1 cellular context compared by ENCODE assay signal in the genomic region with DNA sequence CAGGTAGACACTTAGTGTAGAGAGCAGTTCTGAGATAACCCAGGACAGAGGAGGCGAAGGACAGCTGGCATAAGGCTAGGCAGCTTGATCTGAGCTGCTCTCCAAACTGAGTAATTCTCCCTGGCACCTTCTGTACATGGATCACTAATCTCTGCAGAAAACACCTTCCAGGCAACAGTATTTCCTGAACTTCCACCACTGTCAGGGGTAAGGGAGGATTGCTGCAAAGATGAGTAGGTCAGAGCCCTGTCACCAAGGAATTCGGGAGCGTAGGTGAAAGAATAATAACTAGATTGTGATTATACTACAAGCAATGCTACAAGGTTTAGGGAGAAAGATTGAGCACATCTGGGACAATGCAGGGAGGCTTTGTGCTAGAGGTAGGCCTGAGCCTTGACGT.
TF ChIP-seq lines count a peak whose summit lies in the region.

No MANE protein-coding gene starts in this region.

TF ChIP-seq in HCT116, 20 proteins besides CTCF, POLR2A, EP300 and RAD21:
- TF ChIP-seq ELF1 (IDR thresholded peaks at IDR 0.05; ENCODE audit: borderline replicate concordance, low read depth) (no peak), SIN3A (IDR thresholded peaks at IDR 0.05; ENCODE audit: low read depth) (no peak), POLR2AphosphoS5 (IDR thresholded peaks at IDR 0.05; ENCODE audit: low read depth, low read length) (no peak), MAX (IDR thresholded peaks at IDR 0.05) (no peak), CBX3 (IDR thresholded peaks at IDR 0.05; ENCODE audit: low read depth) (no peak), EGR1 (IDR thresholded peaks at IDR 0.05; ENCODE audit: low read depth) (no peak), TCF7L2 (IDR thresholded peaks at IDR 0.05; ENCODE audit: borderline replicate concordance, extremely low read depth, insufficient read depth, insufficient read length) (no peak), REST (IDR thresholded peaks at IDR 0.05; ENCODE audit: low read depth) (no peak), CEBPB (IDR thresholded peaks at IDR 0.05; ENCODE audit: low read depth) (no peak), FOSL1 (IDR thresholded peaks at IDR 0.05; ENCODE audit: low read depth) (no peak), SRF (IDR thresholded peaks at IDR 0.05; ENCODE audit: low read depth) (no peak), JUND (IDR thresholded peaks at IDR 0.05) (no peak), EZH2 (IDR thresholded peaks at IDR 0.05) (no peak), ZFX (IDR thresholded peaks at IDR 0.05) (no peak), ATF3 (IDR thresholded peaks at IDR 0.05) (no peak), EZH2phosphoT487 (IDR thresholded peaks at IDR 0.05; ENCODE audit: borderline replicate concordance) (no peak), ZNF274 (IDR thresholded peaks at IDR 0.05; ENCODE audit: low read depth, low read length) (no peak), YY1 (IDR thresholded peaks at IDR 0.05; ENCODE audit: extremely low read depth, insufficient replicate concordance, low read depth, low read length) (no peak), SP1 (IDR thresholded peaks at IDR 0.05; ENCODE audit: low read depth) (no peak)
- TF ChIP-seq, protein P1, sequence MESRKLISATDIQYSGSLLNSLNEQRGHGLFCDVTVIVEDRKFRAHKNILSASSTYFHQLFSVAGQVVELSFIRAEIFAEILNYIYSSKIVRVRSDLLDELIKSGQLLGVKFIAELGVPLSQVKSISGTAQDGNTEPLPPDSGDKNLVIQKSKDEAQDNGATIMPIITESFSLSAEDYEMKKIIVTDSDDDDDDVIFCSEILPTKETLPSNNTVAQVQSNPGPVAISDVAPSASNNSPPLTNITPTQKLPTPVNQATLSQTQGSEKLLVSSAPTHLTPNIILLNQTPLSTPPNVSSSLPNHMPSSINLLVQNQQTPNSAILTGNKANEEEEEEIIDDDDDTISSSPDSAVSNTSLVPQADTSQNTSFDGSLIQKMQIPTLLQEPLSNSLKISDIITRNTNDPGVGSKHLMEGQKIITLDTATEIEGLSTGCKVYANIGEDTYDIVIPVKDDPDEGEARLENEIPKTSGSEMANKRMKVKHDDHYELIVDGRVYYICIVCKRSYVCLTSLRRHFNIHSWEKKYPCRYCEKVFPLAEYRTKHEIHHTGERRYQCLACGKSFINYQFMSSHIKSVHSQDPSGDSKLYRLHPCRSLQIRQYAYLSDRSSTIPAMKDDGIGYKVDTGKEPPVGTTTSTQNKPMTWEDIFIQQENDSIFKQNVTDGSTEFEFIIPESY (IDR thresholded peaks at IDR 0.05; ENCODE audit: extremely low read depth, insufficient replicate concordance, low read length), result no peak
